ENCODE assay signal across 19 cellular contexts in the genomic region with DNA sequence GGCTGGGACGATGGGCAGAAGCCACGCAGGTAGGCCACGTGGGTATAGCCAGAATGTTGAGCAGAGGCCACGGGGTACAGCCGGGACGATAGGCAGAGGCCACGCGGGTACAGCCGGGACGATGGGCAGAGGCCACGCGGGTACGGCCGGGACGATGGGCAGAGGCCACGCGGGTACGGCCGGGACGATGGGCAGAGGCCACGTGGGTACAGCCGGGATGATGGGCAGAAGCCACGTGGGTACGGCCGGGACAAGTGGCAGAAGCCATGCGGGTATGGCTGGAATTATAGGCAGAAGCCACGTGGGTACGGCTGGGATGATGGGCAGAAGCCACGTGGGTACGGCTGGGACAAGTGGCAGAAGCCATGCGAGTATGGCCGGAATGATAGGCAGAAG.
DNase-seq lines count a peak whose midpoint lies in the region; ATAC-seq, FAIRE-seq and TF ChIP-seq lines count a peak whose summit lies in the region.
"Had no signal": no experiment of that assay in that cellular context is flagged by ENCODE, and none has a peak within 500 bp of the region (broad histone marks: within the 10 kb centered on the region; RNA-seq: fewer than 3 reads in every experiment).

No MANE protein-coding gene starts in this region.

- no peak overlapping the region for H2AFZ ChIP-seq in HepG2 (ENCODE audit: low read length)
- H2AFZ ChIP-seq: GM23248 had no signal

- H3K4me2 ChIP-seq in HepG2 (ENCODE audit: low read depth, low read length): no peak overlapping the region

- H3K27ac ChIP-seq in HepG2 (ENCODE audit: extremely low read length, insufficient read depth, low read length) (no peak overlapping the region), right lobe of liver (no peak overlapping the region), dorsolateral prefrontal cortex (peak overlapping the region in 30 of 59 donors; percentile 39 to 88 (median 72))
- H3K27ac ChIP-seq: C4-2B, GM23248 had no signal

- TF ChIP-seq EP300 in HepG2 (IDR thresholded peaks at IDR 0.05; ENCODE audit: low read depth in 2 of 2, low read length in 2 of 2) (no peak), HepG2 (CRISPR knock-in tag; IDR thresholded peaks at IDR 0.05; ENCODE audit: borderline replicate concordance) (no peak)

- DNase-seq in HepG2 (ENCODE audit: low spot score) (no peak), right lobe of liver (no peak), dorsolateral prefrontal cortex (no peak), type B pancreatic cell (ENCODE audit: extremely low spot score, unreplicated experiment) (no peak), middle frontal gyrus (ENCODE audit: extremely low spot score, low spot score) (no peak)
- DNase-seq in activated T-cell treated with anti-CD3 and anti-CD28 coated beads, Interleukin-2, amount 50 U/mL, for 24 hours: no peak
- DNase-seq: Caco-2; CD4-positive, alpha-beta T cell; GM23248 had no signal

- H3K9me3 Mint-ChIP-seq in brain: no peaks in the 10 kb centered on the region
- no peaks in the 10 kb centered on the region for H3K9me3 Mint-ChIP-seq in type B pancreatic cell
- H3K9me3 Mint-ChIP-seq in activated T-cell treated with anti-CD3 and anti-CD28 coated beads, Interleukin-2, amount 50 U/mL, for 24 hours: no peaks in the 10 kb centered on the region
- H3K9me3 Mint-ChIP-seq: CD4-positive, alpha-beta T cell had no signal

- H3K9me3 ChIP-seq in HepG2 (ENCODE audit: low read length) (no peaks in the 10 kb centered on the region), right lobe of liver (no peaks in the 10 kb centered on the region)
- H3K9me3 ChIP-seq: Caco-2, HAP-1 had no signal

- no peaks in the 10 kb centered on the region for H3K27me3 ChIP-seq in HepG2 (ENCODE audit: control insufficient read depth in 1 of 2, insufficient read depth in 2 of 2, low read length in 2 of 2)
- H3K27me3 ChIP-seq in right lobe of liver: no peaks in the 10 kb centered on the region
- no peaks in the 10 kb centered on the region for H3K27me3 ChIP-seq in dorsolateral prefrontal cortex

- H3K4me3 ChIP-seq in HepG2 (replicated peaks in 1 of 3; ENCODE audit: insufficient read depth in 1 of 3, low read depth in 2 of 3, low read length in 3 of 3) (no peak overlapping the region), right lobe of liver (no peak overlapping the region), dorsolateral prefrontal cortex (no peak overlapping the region)
- H3K4me3 ChIP-seq: GM23248, HAP-1 had no signal

- intact Hi-C loops in HepG2 (cut with micrococcal nuclease; ENCODE audit: unreplicated experiment): no loop called here
- intact Hi-C loops in right lobe of liver (cut with DNase I): no loop called here
- intact Hi-C loops in dorsolateral prefrontal cortex (cut with DNase I): no loop called here

- H3K79me2 ChIP-seq in HepG2 (ENCODE audit: insufficient read depth, low read length): no peaks in the 10 kb centered on the region

- H3K27me3 Mint-ChIP-seq in brain: no peaks in the 10 kb centered on the region
- H3K27me3 Mint-ChIP-seq in type B pancreatic cell: no peaks in the 10 kb centered on the region
- H3K27me3 Mint-ChIP-seq in activated T-cell treated with anti-CD3 and anti-CD28 coated beads, Interleukin-2, amount 50 U/mL, for 24 hours: no peaks in the 10 kb centered on the region
- H3K27me3 Mint-ChIP-seq: CD4-positive, alpha-beta T cell; IgD-negative memory B cell had no signal

- CTCF ChIA-PET in HepG2 (lab: Yijun Ruan, JAX; ENCODE audit: low intra/inter-chr PET ratio, low total read pairs): no interaction called here

- BruUV-seq in HepG2 (replicated peaks; lab: Mats Ljungman, UMichigan): no TSS peak

- no peak for FAIRE-seq in HepG2 (lab: Jason Lieb, UNC)
- FAIRE-seq: D721Med, G401.6, GM12891, GM18507, HTR-8/SVneo had no signal

- TF ChIP-seq RAD21 in HepG2 (CRISPR knock-in tag; IDR thresholded peaks at IDR 0.05): no peak

- H3K36me3 ChIP-seq in HepG2 (replicated peaks in 1 of 2; ENCODE audit: control insufficient read depth in 1 of 2, insufficient read depth in 2 of 2, low read length in 2 of 2): no peaks in the 10 kb centered on the region
- no peaks in the 10 kb centered on the region for H3K36me3 ChIP-seq in right lobe of liver
- H3K36me3 ChIP-seq: HAP-1 had no signal

- no peaks in the 10 kb centered on the region for H4K20me1 ChIP-seq in HepG2 (ENCODE audit: insufficient read depth, low read length)

- WGBS in HepG2 (ENCODE audit: low lambda C conversion rate): 82% methylated on average over 32 of the region's 32 CpGs
- WGBS in right lobe of liver (ENCODE audit: insufficient coverage, low coverage, low lambda C conversion rate, missing lambda C conversion rate): 96% methylated on average over 14 of the region's 32 CpGs

- H3K9ac ChIP-seq in HepG2 (ENCODE audit: insufficient read depth, low read depth, low read length): no peak overlapping the region
- H3K9ac ChIP-seq: GM23248 had no signal

- H3K36me3 Mint-ChIP-seq in brain: peaks cover 30% of the 10 kb centered on the region
- peaks cover 11% of the 10 kb centered on the region for H3K36me3 Mint-ChIP-seq in type B pancreatic cell
- H3K36me3 Mint-ChIP-seq in activated T-cell treated with anti-CD3 and anti-CD28 coated beads, Interleukin-2, amount 50 U/mL, for 24 hours (ENCODE audit: low read depth): no peaks in the 10 kb centered on the region

- TF ChIP-seq POLR2A in HepG2 (IDR thresholded peaks at IDR 0.05; ENCODE audit: insufficient read depth in 1 of 2, low read depth in 2 of 2, low read length in 2 of 2) (no peak), right lobe of liver (IDR thresholded peaks at IDR 0.05) (no peak)

- in situ Hi-C loops in HepG2 (cut with HindIII; ENCODE audit: extremely low pct_ligation_motif_present, low pct_unique_long_range_greater_than_20kb): no loop called here

- ATAC-seq in HepG2 (no peak), right lobe of liver (no peak)

- H3K4me3 Mint-ChIP-seq in brain (peak overlapping the region in 1 of 5 experiments; percentile 23), type B pancreatic cell (no peak overlapping the region)
- H3K4me3 Mint-ChIP-seq in activated T-cell treated with anti-CD3 and anti-CD28 coated beads, Interleukin-2, amount 50 U/mL, for 24 hours: no peak overlapping the region
- H3K4me3 Mint-ChIP-seq: B cell; CD4-positive, alpha-beta T cell; IgD-negative memory B cell had no signal

- TF ChIP-seq CTCF in HepG2 (CRISPR knock-in tag; IDR thresholded peaks at IDR 0.05): no peak
- no peak for TF ChIP-seq CTCF in right lobe of liver (IDR thresholded peaks at IDR 0.05)
- TF ChIP-seq CTCF in brain (conservative IDR thresholded peaks at IDR 0.05): no peak
- no peak for TF ChIP-seq CTCF in dorsolateral prefrontal cortex (IDR thresholded peaks at IDR 0.05 in 54 of 56, conservative IDR thresholded peaks at IDR 0.05 in 2 of 56; ENCODE audit: low read depth in 1 of 56, partially characterized antibody in 56 of 56)
- no peak for TF ChIP-seq CTCF in type B pancreatic cell (conservative IDR thresholded peaks at IDR 0.05)

- H3K4me1 Mint-ChIP-seq in brain (peaks cover 63% of the 10 kb centered on the region), type B pancreatic cell (ENCODE audit: unreplicated experiment) (peaks cover 32% of the 10 kb centered on the region)
- H3K4me1 Mint-ChIP-seq in activated T-cell treated with anti-CD3 and anti-CD28 coated beads, Interleukin-2, amount 50 U/mL, for 24 hours (ENCODE audit: low read depth): no peaks in the 10 kb centered on the region
- H3K4me1 Mint-ChIP-seq: B cell, IgD-negative memory B cell had no signal

- H3K27ac Mint-ChIP-seq in brain (peak overlapping the region in 4 of 5 experiments; percentile 89 to 94 (median 93)), type B pancreatic cell (no peak overlapping the region)
- no peak overlapping the region for H3K27ac Mint-ChIP-seq in activated T-cell treated with anti-CD3 and anti-CD28 coated beads, Interleukin-2, amount 50 U/mL, for 24 hours
- H3K27ac Mint-ChIP-seq: B cell; CD4-positive, alpha-beta T cell; IgD-negative memory B cell had no signal

- POLR2A ChIA-PET in HepG2 (lab: Yijun Ruan, JAX): no interaction called here

- H3K4me1 ChIP-seq in HepG2 (ENCODE audit: insufficient read depth, low read length) (peaks cover 19% of the 10 kb centered on the region), right lobe of liver (no peaks in the 10 kb centered on the region)
- H3K4me1 ChIP-seq: HAP-1 had no signal

TF ChIP-seq in HepG2, 621 proteins besides CTCF, POLR2A, EP300 and RAD21 (continues in another document):
- TF ChIP-seq, protein P1, sequence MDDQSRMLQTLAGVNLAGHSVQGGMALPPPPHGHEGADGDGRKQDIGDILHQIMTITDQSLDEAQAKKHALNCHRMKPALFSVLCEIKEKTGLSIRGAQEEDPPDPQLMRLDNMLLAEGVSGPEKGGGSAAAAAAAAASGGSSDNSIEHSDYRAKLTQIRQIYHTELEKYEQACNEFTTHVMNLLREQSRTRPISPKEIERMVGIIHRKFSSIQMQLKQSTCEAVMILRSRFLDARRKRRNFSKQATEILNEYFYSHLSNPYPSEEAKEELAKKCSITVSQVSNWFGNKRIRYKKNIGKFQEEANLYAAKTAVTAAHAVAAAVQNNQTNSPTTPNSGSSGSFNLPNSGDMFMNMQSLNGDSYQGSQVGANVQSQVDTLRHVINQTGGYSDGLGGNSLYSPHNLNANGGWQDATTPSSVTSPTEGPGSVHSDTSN (CRISPR knock-in tag; IDR thresholded peaks at IDR 0.05; ENCODE audit: borderline replicate concordance): no peak
- no peak for TF ChIP-seq ZNF776 (CRISPR knock-in tag; IDR thresholded peaks at IDR 0.05)
- no peak for TF ChIP-seq JDP2 (CRISPR knock-in tag; IDR thresholded peaks at IDR 0.05; ENCODE audit: borderline replicate concordance)
- peak; percentile 80 for TF ChIP-seq MNT (IDR thresholded peaks at IDR 0.05)

Comparison
In these comparisons a context has a peak if more than half of its experiments do, and no peak if none do; other contexts are left out.
1. H3K27ac ChIP-seq: peak in dorsolateral prefrontal cortex (30 of 59); none in HepG2 (single experiment) and right lobe of liver (0 of 3).
2. H3K27ac Mint-ChIP-seq: peak in brain (4 of 5); none in type B pancreatic cell (single experiment) and activated T-cell treated with anti-CD3 and anti-CD28 coated beads, Interleukin-2, amount 50 U/mL, for 24 hours (single experiment).